In genomic region chr11:10298342-10298741, GRCh38 we compare ENCODE assay signal across 8 cellular contexts. TPM values are rescaled to one million over a fixed set of nuclear protein-coding genes. Genes with fewer than 3 reads are reported as not detected.
DNase-seq lines count a peak whose midpoint lies in the region; ATAC-seq, FAIRE-seq and TF ChIP-seq lines count a peak whose summit lies in the region.

No MANE protein-coding gene starts in this region.

- peaks cover 10 to 31% of the 10 kb centered on the region in 2 experiments for H3K27me3 ChIP-seq in GM12878 (replicated peaks in 1 of 2; ENCODE audit: control insufficient read depth in 2 of 2, insufficient read depth in 2 of 2, low read length in 1 of 2)

- H3K9me3 ChIP-seq in GM12878 (replicated peaks; ENCODE audit: control insufficient read depth, insufficient read depth, low read length): no peaks in the 10 kb centered on the region

- FAIRE-seq in GM12878 (lab: Jason Lieb, UNC): peak; percentile 83

- SMC1A ChIA-PET in GM12878 (lab: Charles Lee; ENCODE audit: uncharacterized antibody, unreplicated experiment): interaction anchor here (0.8 to 3.3 kb wide), 10 partner anchors 10 to 685 kb away, joined by 3 to 20 read pairs (median 4); no protein-coding TSS in a partner anchor

- no peak for TF ChIP-seq POLR2A in GM12878 (IDR thresholded peaks at IDR 0.05; ENCODE audit: low read depth, low read length)

- TF ChIP-seq CTCF in AG10803 (conservative IDR thresholded peaks at IDR 0.05; ENCODE audit: low read length) (peak; percentile 35), GM12878 (IDR thresholded peaks at IDR 0.05 in 2 of 3, conservative IDR thresholded peaks at IDR 0.05 in 1 of 3; ENCODE audit: control insufficient read depth in 2 of 3, extremely low read depth in 1 of 3, insufficient read depth in 1 of 3, low read depth in 3 of 3, low read length in 3 of 3) (peak; percentile 3 to 50 (median 30); a peak in 3 of 6 replicates)

- no TSS peak for BruUV-seq in GM12878 (replicated peaks; lab: Mats Ljungman, UMichigan)

- H3K4me2 ChIP-seq in GM12878 (ENCODE audit: control insufficient read depth, insufficient read depth): peak overlapping the region; percentile 44

- DNase-seq in AG10803 (ENCODE audit: low read depth) (peak; percentile 85), NCI-H510A (lab: John Stamatoyannopoulos, UW) (peak; percentile 54), GM12878 (ENCODE audit: low read depth, low spot score) (peak; percentile 66), left ventricle myocardium superior (no peak), ecto neural progenitor cell (ENCODE audit: low spot score) (no peak)
- DNase-seq in stimulated activated effector memory CD8-positive, alpha-beta T cell treated with anti-CD3 and anti-CD28 coated beads, Interleukin-12 subunit alpha, Interleukin-12 subunit beta, amount 100 ng/mL, for 72 hours (ENCODE audit: low spot score in 2 of 2): peak in 1 of 2 donors; percentile 77

- H3K4me3 ChIP-seq in AG10803 (ENCODE audit: low read length): no peak overlapping the region
- H3K4me3 ChIP-seq in GM12878: no peak overlapping the region

- H3K27ac ChIP-seq in GM12878 (ENCODE audit: control insufficient read depth, insufficient read depth): no peak overlapping the region

- in situ Hi-C loops in GM12878 (cut with MboI): loop anchor here (10.0 kb wide), 1 partner anchor 534 kb away; no protein-coding TSS in a partner anchor

- H3K4me3 Mint-ChIP-seq in stimulated activated effector memory CD8-positive, alpha-beta T cell treated with anti-CD3 and anti-CD28 coated beads, Interleukin-12 subunit alpha, Interleukin-12 subunit beta, amount 100 ng/mL, for 72 hours: no peak overlapping the region

- RAD21 ChIA-PET in GM12878 (lab: Charles Lee; ENCODE audit: unreplicated experiment): interaction anchor here (1.0 to 1.8 kb wide), 4 partner anchors 9 to 67 kb away, joined by 3 to 9 read pairs (median 4); no protein-coding TSS in a partner anchor

- peak; percentile 94 for ATAC-seq in GM18858 (IDR thresholded peaks at IDR 0.05; ENCODE audit: unreplicated experiment)
- peak; percentile 94 for ATAC-seq in HG02943 (IDR thresholded peaks at IDR 0.05; ENCODE audit: low read depth, unreplicated experiment)
- peak; percentile 97 for ATAC-seq in GM12878
- ATAC-seq in stimulated activated effector memory CD8-positive, alpha-beta T cell treated with anti-CD3 and anti-CD28 coated beads, Interleukin-12 subunit alpha, Interleukin-12 subunit beta, amount 100 ng/mL, for 72 hours: peak; percentile 96
- ATAC-seq in left ventricle myocardium superior: no peak

- no peak for TF ChIP-seq RAD21 in GM12878 (IDR thresholded peaks at IDR 0.05; ENCODE audit: insufficient read depth, low read depth, low read length)

- no peaks in the 10 kb centered on the region for H3K36me3 ChIP-seq in GM12878 (ENCODE audit: control insufficient read depth in 2 of 2, insufficient read depth in 2 of 2, low read length in 1 of 2)

- no peak overlapping the region for H3K9ac ChIP-seq in GM12878 (ENCODE audit: control insufficient read depth, insufficient read depth, low read length)

- H3K79me2 ChIP-seq in GM12878 (ENCODE audit: control insufficient read depth, insufficient read depth, low read length): no peaks in the 10 kb centered on the region

- intact Hi-C loops in GM12878 (cut with micrococcal nuclease; ENCODE audit: unreplicated experiment): no loop called here
- intact Hi-C loops in left ventricle myocardium superior (cut with micrococcal nuclease): no loop called here

- no peak overlapping the region for H2AFZ ChIP-seq in GM12878 (ENCODE audit: control insufficient read depth, low read depth, low read length)

- WGBS in GM12878 (ENCODE audit: insufficient coverage, insufficient replicate concordance, low lambda C conversion rate, missing lambda C conversion rate): 0% methylated on average over 5 of the region's 5 CpGs

- H3K27ac Mint-ChIP-seq in stimulated activated effector memory CD8-positive, alpha-beta T cell treated with anti-CD3 and anti-CD28 coated beads, Interleukin-12 subunit alpha, Interleukin-12 subunit beta, amount 100 ng/mL, for 72 hours: no peak overlapping the region

- peak; percentile 54 to 95; a peak in 3 of 4 replicates for TF ChIP-seq EP300 in GM12878 (IDR thresholded peaks at IDR 0.05; ENCODE audit: borderline replicate concordance in 1 of 2, control insufficient read depth in 1 of 2, low read depth in 2 of 2, low read length in 2 of 2)

- peaks cover 46% of the 10 kb centered on the region for H3K4me1 Mint-ChIP-seq in stimulated activated effector memory CD8-positive, alpha-beta T cell treated with anti-CD3 and anti-CD28 coated beads, Interleukin-12 subunit alpha, Interleukin-12 subunit beta, amount 100 ng/mL, for 72 hours

- POLR2A ChIA-PET in GM12878 (lab: Charles Lee): interaction anchor here (0.6 to 1.4 kb wide), 3 partner anchors 11 to 38 kb away, joined by 3 read pairs; no protein-coding TSS in a partner anchor

- H3K9me3 Mint-ChIP-seq in stimulated activated effector memory CD8-positive, alpha-beta T cell treated with anti-CD3 and anti-CD28 coated beads, Interleukin-12 subunit alpha, Interleukin-12 subunit beta, amount 100 ng/mL, for 72 hours: no peaks in the 10 kb centered on the region

- H3K4me1 ChIP-seq in GM12878 (ENCODE audit: control insufficient read depth, insufficient read depth, low read length): peaks cover 20% of the 10 kb centered on the region

- H3K36me3 Mint-ChIP-seq in stimulated activated effector memory CD8-positive, alpha-beta T cell treated with anti-CD3 and anti-CD28 coated beads, Interleukin-12 subunit alpha, Interleukin-12 subunit beta, amount 100 ng/mL, for 72 hours: no peaks in the 10 kb centered on the region

- H4K20me1 ChIP-seq in GM12878 (ENCODE audit: control insufficient read depth, insufficient read depth): no peaks in the 10 kb centered on the region

- CTCF ChIA-PET in GM12878 (lab: Yijun Ruan, JAX): interaction anchor here (1.1 to 3.8 kb wide), 5 partner anchors 11 to 609 kb away, joined by 3 to 36 read pairs (median 5); no protein-coding TSS in a partner anchor

TF ChIP-seq in GM12878, 131 proteins besides CTCF, POLR2A, EP300 and RAD21 (continues in another document):
- TF ChIP-seq ZNF24 (IDR thresholded peaks at IDR 0.05) (no peak), LARP7 (IDR thresholded peaks at IDR 0.05) (no peak), TCF7 (IDR thresholded peaks at IDR 0.05; ENCODE audit: borderline replicate concordance) (peak; percentile 89), SKIL (IDR thresholded peaks at IDR 0.05; ENCODE audit: low read depth, poor library complexity, severe bottlenecking) (peak; percentile 83), ZSCAN29 (IDR thresholded peaks at IDR 0.05) (no peak), NR2C2 (IDR thresholded peaks at IDR 0.05; ENCODE audit: borderline replicate concordance, control insufficient read depth, insufficient read length, low read depth) (no peak)

RNA-seq across cellular contexts. Expression of gene SBF2, which starts 4.3 kb away (rescaled TPM):
- 21.9 and 24.8 TPM in 2 replicates for total RNA-seq in GM12878 (2013; cell fraction: nucleolus; rRNA removed)
- total RNA-seq in GM12878 (2014; rRNA removed) (0.65 and 1.6 TPM in 2 replicates), GM12878 (2014; rRNA removed; fragmentation: Illumina TruSeq; extraction: Trizol) (0.92 and 1.1 TPM in 2 replicates), GM12878 (2021) (0.62 and 0.96 TPM in 2 replicates), left ventricle myocardium superior (17.9 TPM)
- polyA plus RNA-seq in GM12878 (2011; ENCODE audit: low read depth): 1.8 TPM
- polyA plus RNA-seq in GM12878 (2011; rRNA removed) (1.7 and 2.3 TPM in 2 replicates), GM12878 (2014; fragmentation: Illumina TruSeq; extraction: Trizol) (0.35 and 1.3 TPM in 2 replicates), GM12878 (2014; fragmentation: Nextera tagmentation; extraction: Ambion mirVana) (under 1 TPM; 0.24 to 0.26 TPM), GM12878 (2014; rRNA removed) (0.38 and 1.1 TPM in 2 replicates), GM12878 (2016; fragmentation: Nextera tagmentation; extraction: Ambion mirVana) (1 to 10 TPM; 2.1 to 2.2 TPM)
- polyA plus RNA-seq in GM12878 (2011; cell fraction: cytosol; rRNA removed): 0.88 and 1.1 TPM in 2 replicates
- 2.2 and 2.4 TPM in 2 replicates for polyA plus RNA-seq in GM12878 (2011; cell fraction: nucleus; rRNA removed)
- 1.3 and 2.3 TPM in 2 replicates for polyA plus RNA-seq in GM12878 (2012)
- 5.1 and 5.2 TPM in 2 replicates for polyA minus RNA-seq in GM12878 (2011; rRNA and poly(A)+ RNA removed)
- 2.0 and 3.2 TPM in 2 replicates for polyA minus RNA-seq in GM12878 (2011; cell fraction: cytosol; rRNA and poly(A)+ RNA removed)
- 3.7 and 5.0 TPM in 2 replicates for polyA minus RNA-seq in GM12878 (2011; cell fraction: nucleus; rRNA and poly(A)+ RNA removed)

RNA-seq across cellular contexts. Expression of gene ADM, which starts 6.5 kb away (rescaled TPM):
- total RNA-seq in GM12878 (2013; cell fraction: nucleolus; rRNA removed): 9.9 and 12.6 TPM in 2 replicates
- total RNA-seq in GM12878 (2014; rRNA removed) (not detected in 2 replicates), GM12878 (2014; rRNA removed; fragmentation: Illumina TruSeq; extraction: Trizol) (not detected in 2 replicates), GM12878 (2021) (0.21 TPM in 1 of 2 replicates, not detected in the other), left ventricle myocardium superior (23.4 TPM)
- 1.3 TPM for polyA plus RNA-seq in GM12878 (2011; ENCODE audit: low read depth)
- polyA plus RNA-seq in GM12878 (2011; rRNA removed) (2.7 and 4.2 TPM in 2 replicates), GM12878 (2014; fragmentation: Illumina TruSeq; extraction: Trizol) (not detected in 2 replicates), GM12878 (2014; fragmentation: Nextera tagmentation; extraction: Ambion mirVana) (not detected), GM12878 (2014; rRNA removed) (not detected in 2 replicates), GM12878 (2016; fragmentation: Nextera tagmentation; extraction: Ambion mirVana) (under 1 TPM in 1 of 2 experiments, not detected in 1; 0.11 TPM)
- 5.5 and 8.1 TPM in 2 replicates for polyA plus RNA-seq in GM12878 (2011; cell fraction: cytosol; rRNA removed)
- 3.5 and 8.1 TPM in 2 replicates for polyA plus RNA-seq in GM12878 (2011; cell fraction: nucleus; rRNA removed)
- 1.3 and 3.2 TPM in 2 replicates for polyA plus RNA-seq in GM12878 (2012)
- 1.3 and 11.4 TPM in 2 replicates for polyA minus RNA-seq in GM12878 (2011; rRNA and poly(A)+ RNA removed)
- 2.0 and 3.3 TPM in 2 replicates for polyA minus RNA-seq in GM12878 (2011; cell fraction: cytosol; rRNA and poly(A)+ RNA removed)
- polyA minus RNA-seq in GM12878 (2011; cell fraction: nucleus; rRNA and poly(A)+ RNA removed): 3.3 and 5.6 TPM in 2 replicates

Comparison
In these comparisons a context has a peak if more than half of its experiments do, and no peak if none do; other contexts are left out.
1. DNase-seq: peak in AG10803 (single experiment), NCI-H510A (single experiment) and GM12878 (single experiment); none in left ventricle myocardium superior (single experiment) and ecto neural progenitor cell (single experiment).